20 cellular contexts compared by ENCODE assay signal in genomic region chr11:126489791-126490190, GRCh38.
"Had no signal": no experiment of that assay in that cellular context is flagged by ENCODE, and none has a peak within 500 bp of the region (broad histone marks: within the 10 kb centered on the region; RNA-seq: fewer than 3 reads in every experiment).

No MANE protein-coding gene starts in this region.

- ATAC-seq: activated T-cell treated with anti-CD3 and anti-CD28 coated beads, Interleukin-2, amount 50 U/mL, for 72 hours; effector memory CD8-positive, alpha-beta T cell; left colon; lower lobe of right lung; naive thymus-derived CD4-positive, alpha-beta T cell; right lobe of liver had no signal

- H3K36me3 Mint-ChIP-seq: naive thymus-derived CD4-positive, alpha-beta T cell had no signal

- H3K27me3 ChIP-seq: ascending aorta, colonic mucosa, dorsolateral prefrontal cortex, esophagus muscularis mucosa, right lobe of liver had no signal

- DNase-seq: activated CD4-positive, alpha-beta T cell treated with anti-CD3 and anti-CD28 coated beads for 4 hours; activated CD4-positive, alpha-beta T cell treated with anti-CD3 and anti-CD28 coated beads, Interleukin-2, amount 50 U/mL, for 48 hours; activated CD4-positive, CD25-positive, alpha-beta regulatory T cell; activated gamma-delta T cell; activated naive CD4-positive, alpha-beta T cell treated with anti-CD3 and anti-CD28 coated beads, Interleukin-2, amount 50 U/mL, for 16 hours; activated T-cell treated with anti-CD3 and anti-CD28 coated beads, Interleukin-2, amount 50 U/mL, for 72 hours; colonic mucosa; effector memory CD8-positive, alpha-beta T cell; left colon; lower lobe of right lung; mesendoderm; naive thymus-derived CD4-positive, alpha-beta T cell; right lobe of liver; stimulated activated CD4-positive, alpha-beta T cell treated with anti-CD3 and anti-CD28 coated beads, Interleukin-4, amount 100 ng/mL, for 1 hour; stimulated activated naive CD4-positive, alpha-beta T cell treated with Interleukin-2 at 50 U/mL for 16 hours; T1000 had no signal

- H3K9me3 ChIP-seq: ascending aorta, colonic mucosa, esophagus muscularis mucosa, lower lobe of right lung, right lobe of liver had no signal

- H3K36me3 ChIP-seq: ascending aorta, colonic mucosa, esophagus muscularis mucosa, lower lobe of right lung, right lobe of liver had no signal

- H3K4me1 ChIP-seq: ascending aorta, colonic mucosa, esophagus muscularis mucosa, lower lobe of right lung, right lobe of liver had no signal

- H3K27ac ChIP-seq: ascending aorta, colonic mucosa, dorsolateral prefrontal cortex, esophagus muscularis mucosa, lower lobe of right lung, right lobe of liver had no signal

- H3K9me3 Mint-ChIP-seq: activated T-cell treated with anti-CD3 and anti-CD28 coated beads, Interleukin-2, amount 50 U/mL, for 72 hours; effector memory CD8-positive, alpha-beta T cell; naive thymus-derived CD4-positive, alpha-beta T cell; T-helper 1 cell treated with Interleukin-12 subunit alpha and Interleukin-12 subunit beta and Interleukin-4 antibody, amounts not matched to agents 30 μg/mL and 1 μg/mL, for 36 hours had no signal

- H3K4me3 ChIP-seq: ascending aorta, colonic mucosa, dorsolateral prefrontal cortex, esophagus muscularis mucosa, lower lobe of right lung, right lobe of liver had no signal

- H3K4me3 Mint-ChIP-seq: activated T-cell treated with anti-CD3 and anti-CD28 coated beads, Interleukin-2, amount 50 U/mL, for 72 hours; effector memory CD8-positive, alpha-beta T cell; naive thymus-derived CD4-positive, alpha-beta T cell; T-helper 1 cell treated with Interleukin-12 subunit alpha and Interleukin-12 subunit beta and Interleukin-4 antibody, amounts not matched to agents 30 μg/mL and 1 μg/mL, for 36 hours had no signal

- H3K27ac Mint-ChIP-seq: activated T-cell treated with anti-CD3 and anti-CD28 coated beads, Interleukin-2, amount 50 U/mL, for 72 hours; effector memory CD8-positive, alpha-beta T cell; naive thymus-derived CD4-positive, alpha-beta T cell; T-helper 1 cell treated with Interleukin-12 subunit alpha and Interleukin-12 subunit beta and Interleukin-4 antibody, amounts not matched to agents 30 μg/mL and 1 μg/mL, for 36 hours had no signal
